27 cellular contexts compared by ENCODE assay signal in genomic region chr12:117347588-117347987, GRCh38. TPM values are rescaled to one million over a fixed set of nuclear protein-coding genes. Genes with fewer than 3 reads are reported as not detected.
"Had no signal": no experiment of that assay in that cellular context is flagged by ENCODE, and none has a peak within 500 bp of the region (broad histone marks: within the 10 kb centered on the region; RNA-seq: fewer than 3 reads in every experiment).

No MANE protein-coding gene starts in this region.

- H3K9me3 Mint-ChIP-seq: neural crest cell had no signal

- H3K4me3 Mint-ChIP-seq: activated T-cell treated with anti-CD3 and anti-CD28 coated beads, Interleukin-2, amount 50 U/mL, for 72 hours; naive thymus-derived CD8-positive, alpha-beta T cell; neural crest cell had no signal

- H3K4me1 Mint-ChIP-seq: naive thymus-derived CD8-positive, alpha-beta T cell; neural crest cell had no signal

- DNase-seq: activated CD4-positive, alpha-beta T cell treated with anti-CD3 and anti-CD28 coated beads for 4 hours; activated CD4-positive, alpha-beta T cell treated with anti-CD3 and anti-CD28 coated beads, Interleukin-2, amount 50 U/mL, for 4 hours; activated naive CD4-positive, alpha-beta T cell; activated T-cell treated with anti-CD3 and anti-CD28 coated beads for 4 hours; activated T-cell treated with anti-CD3 and anti-CD28 coated beads, Interleukin-2, amount 50 U/mL, for 72 hours; cerebellar nuclear complex; colonic mucosa; effector CD8-positive, alpha-beta T cell; erythroblast; heart left ventricle; hypothalamus; left lung; lower lobe of right lung; mesenchymal stem cell; naive thymus-derived CD8-positive, alpha-beta T cell; occipital lobe; psoas muscle; stimulated activated CD4-positive, alpha-beta T cell treated with anti-CD3 and anti-CD28 coated beads, Interleukin-15, amount 100 ng/mL, for 24 hours; stimulated activated CD4-positive, alpha-beta T cell treated with anti-CD3 and anti-CD28 coated beads, Interleukin-2, amount 100 ng/mL, for 24 hours; stimulated activated naive CD4-positive, alpha-beta T cell had no signal

- H3K27ac Mint-ChIP-seq: activated naive CD4-positive, alpha-beta T cell treated with anti-CD3 and anti-CD28 coated beads, Interleukin-2, amount 50 U/mL, for 72 hours; activated T-cell treated with anti-CD3 and anti-CD28 coated beads, Interleukin-2, amount 50 U/mL, for 72 hours; naive thymus-derived CD8-positive, alpha-beta T cell had no signal

- H3K27ac ChIP-seq: colonic mucosa, heart left ventricle, left lung, lower lobe of right lung, parathyroid adenoma, psoas muscle, suprapubic skin, tibial artery had no signal

- H3K4me1 ChIP-seq: colonic mucosa, heart left ventricle, left lung, lower lobe of right lung, parathyroid adenoma, tibial artery had no signal

- H3K4me3 ChIP-seq: colonic mucosa, heart left ventricle, left lung, lower lobe of right lung, psoas muscle, suprapubic skin, tibial artery had no signal

- H3K36me3 ChIP-seq: colonic mucosa, heart left ventricle, left lung, lower lobe of right lung, suprapubic skin, tibial artery had no signal

- ATAC-seq: activated naive CD4-positive, alpha-beta T cell treated with anti-CD3 and anti-CD28 coated beads, Interleukin-2, amount 50 U/mL, for 72 hours; activated T-cell treated with anti-CD3 and anti-CD28 coated beads, Interleukin-2, amount 50 U/mL, for 72 hours; heart left ventricle; left lung; lower lobe of right lung; naive thymus-derived CD8-positive, alpha-beta T cell; psoas muscle had no signal

- H3K9me3 ChIP-seq: colonic mucosa, psoas muscle, suprapubic skin had no signal

- H3K27me3 ChIP-seq: colonic mucosa, left lung, tibial artery had no signal

RNA-seq across cellular contexts. Expression of gene NOS1, which starts 13.8 kb away (rescaled TPM):
- total RNA-seq: activated T-cell treated with anti-CD3 and anti-CD28 coated beads, Interleukin-2, amount 50 U/mL, for 72 hours; fibroblast of villous mesenchyme; naive thymus-derived CD8-positive, alpha-beta T cell; T-helper 1 cell treated with Interleukin-12 subunit alpha and Interleukin-12 subunit beta and Interleukin-4 antibody, amounts not matched to agents 30 ng/mL and 1 ng/mL, for 36 hours had no signal
